Comparison of ENCODE assay signal across 1 cellular context in the genomic region with DNA sequence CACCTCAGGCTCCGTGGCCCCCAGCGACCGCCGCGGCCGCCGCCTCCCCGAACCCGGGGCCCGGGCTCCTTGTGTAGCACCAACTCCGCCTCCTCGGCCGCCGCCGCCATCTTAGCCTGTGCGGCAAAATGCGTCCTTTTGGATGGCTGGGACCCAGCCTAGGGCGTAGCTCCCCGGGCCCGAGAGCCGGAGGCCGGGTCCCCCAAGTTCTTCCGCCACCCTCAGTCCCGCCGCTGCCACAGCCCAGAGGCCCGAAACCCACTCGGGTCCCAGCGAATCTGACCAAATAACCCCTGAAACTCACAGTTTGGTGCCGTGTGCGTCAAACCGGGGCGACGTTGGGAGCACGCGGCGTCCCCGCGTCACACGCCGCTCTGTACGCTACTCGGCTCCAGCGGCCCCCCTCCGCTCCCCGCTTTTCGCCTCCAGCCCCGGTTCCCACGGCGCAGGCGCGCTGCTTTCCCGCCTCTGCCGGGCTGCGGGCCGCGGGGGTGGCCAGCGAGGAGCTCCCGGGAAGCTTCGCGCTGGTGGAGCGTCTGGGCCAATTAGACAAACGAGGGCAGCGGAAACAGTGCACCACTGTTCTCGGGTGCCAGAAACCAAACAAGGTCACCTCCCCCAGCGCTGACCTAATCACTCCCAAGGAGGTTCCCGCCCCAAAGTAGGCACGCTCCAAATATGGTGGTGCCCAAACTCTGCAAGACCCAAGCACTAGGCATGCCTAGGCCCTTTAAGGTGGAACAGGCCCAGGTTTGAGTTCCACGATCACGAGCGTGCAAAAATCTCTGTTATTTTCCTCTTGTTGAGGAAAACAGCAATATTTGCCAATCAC.
TF ChIP-seq lines count a peak whose summit lies in the region.

A gene (minus strand): TSS at position 350 of the 832 bp plus-strand sequence. CDS start 39,682 bp downstream, outside the sequence.

TF ChIP-seq in HepG2, 621 proteins besides CTCF, POLR2A, EP300 and RAD21 (continued from another document and continues in another):
- TF ChIP-seq, protein P1, sequence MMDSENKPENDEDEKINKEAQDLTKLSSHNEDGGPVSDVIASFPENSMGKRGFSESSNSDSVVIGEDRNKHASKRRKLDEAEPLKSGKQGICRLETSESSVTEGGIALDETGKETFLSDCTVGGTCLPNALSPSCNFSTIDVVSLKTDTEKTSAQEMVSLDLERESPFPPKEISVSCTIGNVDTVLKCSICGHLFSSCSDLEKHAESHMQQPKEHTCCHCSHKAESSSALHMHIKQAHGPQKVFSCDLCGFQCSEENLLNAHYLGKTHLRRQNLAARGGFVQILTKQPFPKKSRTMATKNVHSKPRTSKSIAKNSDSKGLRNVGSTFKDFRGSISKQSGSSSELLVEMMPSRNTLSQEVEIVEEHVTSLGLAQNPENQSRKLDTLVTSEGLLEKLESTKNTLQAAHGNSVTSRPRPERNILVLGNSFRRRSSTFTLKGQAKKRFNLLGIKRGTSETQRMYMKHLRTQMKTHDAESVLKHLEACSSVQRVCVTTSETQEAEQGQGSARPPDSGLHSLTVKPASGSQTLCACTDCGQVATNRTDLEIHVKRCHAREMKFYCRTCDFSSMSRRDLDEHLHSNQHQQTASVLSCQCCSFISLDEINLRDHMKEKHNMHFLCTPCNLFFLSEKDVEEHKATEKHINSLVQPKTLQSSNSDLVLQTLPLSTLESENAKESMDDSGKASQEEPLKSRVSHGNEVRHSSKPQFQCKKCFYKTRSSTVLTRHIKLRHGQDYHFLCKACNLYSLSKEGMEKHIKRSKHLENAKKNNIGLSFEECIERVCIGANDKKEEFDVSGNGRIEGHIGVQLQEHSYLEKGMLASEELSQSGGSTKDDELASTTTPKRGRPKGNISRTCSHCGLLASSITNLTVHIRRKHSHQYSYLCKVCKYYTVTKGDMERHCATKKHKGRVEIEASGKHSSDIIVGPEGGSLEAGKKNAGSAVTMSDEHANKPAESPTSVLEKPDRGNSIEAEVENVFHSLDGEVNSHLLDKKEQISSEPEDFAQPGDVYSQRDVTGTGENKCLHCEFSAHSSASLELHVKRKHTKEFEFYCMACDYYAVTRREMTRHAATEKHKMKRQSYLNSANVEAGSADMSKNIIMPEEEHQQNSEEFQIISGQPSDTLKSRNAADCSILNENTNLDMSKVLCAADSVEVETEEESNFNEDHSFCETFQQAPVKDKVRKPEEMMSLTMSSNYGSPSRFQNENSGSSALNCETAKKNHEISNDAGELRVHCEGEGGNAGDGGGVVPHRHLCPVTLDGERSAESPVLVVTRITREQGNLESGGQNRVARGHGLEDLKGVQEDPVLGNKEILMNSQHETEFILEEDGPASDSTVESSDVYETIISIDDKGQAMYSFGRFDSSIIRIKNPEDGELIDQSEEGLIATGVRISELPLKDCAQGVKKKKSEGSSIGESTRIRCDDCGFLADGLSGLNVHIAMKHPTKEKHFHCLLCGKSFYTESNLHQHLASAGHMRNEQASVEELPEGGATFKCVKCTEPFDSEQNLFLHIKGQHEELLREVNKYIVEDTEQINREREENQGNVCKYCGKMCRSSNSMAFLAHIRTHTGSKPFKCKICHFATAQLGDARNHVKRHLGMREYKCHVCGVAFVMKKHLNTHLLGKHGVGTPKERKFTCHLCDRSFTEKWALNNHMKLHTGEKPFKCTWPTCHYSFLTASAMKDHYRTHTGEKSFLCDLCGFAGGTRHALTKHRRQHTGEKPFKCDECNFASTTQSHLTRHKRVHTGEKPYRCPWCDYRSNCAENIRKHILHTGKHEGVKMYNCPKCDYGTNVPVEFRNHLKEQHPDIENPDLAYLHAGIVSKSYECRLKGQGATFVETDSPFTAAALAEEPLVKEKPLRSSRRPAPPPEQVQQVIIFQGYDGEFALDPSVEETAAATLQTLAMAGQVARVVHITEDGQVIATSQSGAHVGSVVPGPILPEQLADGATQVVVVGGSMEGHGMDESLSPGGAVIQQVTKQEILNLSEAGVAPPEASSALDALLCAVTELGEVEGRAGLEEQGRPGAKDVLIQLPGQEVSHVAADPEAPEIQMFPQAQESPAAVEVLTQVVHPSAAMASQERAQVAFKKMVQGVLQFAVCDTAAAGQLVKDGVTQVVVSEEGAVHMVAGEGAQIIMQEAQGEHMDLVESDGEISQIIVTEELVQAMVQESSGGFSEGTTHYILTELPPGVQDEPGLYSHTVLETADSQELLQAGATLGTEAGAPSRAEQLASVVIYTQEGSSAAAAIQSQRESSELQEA (CRISPR knock-in tag; IDR thresholded peaks at IDR 0.05; ENCODE audit: not compliant biosample characterization), result peak; percentile 90
- TF ChIP-seq, protein P2, sequence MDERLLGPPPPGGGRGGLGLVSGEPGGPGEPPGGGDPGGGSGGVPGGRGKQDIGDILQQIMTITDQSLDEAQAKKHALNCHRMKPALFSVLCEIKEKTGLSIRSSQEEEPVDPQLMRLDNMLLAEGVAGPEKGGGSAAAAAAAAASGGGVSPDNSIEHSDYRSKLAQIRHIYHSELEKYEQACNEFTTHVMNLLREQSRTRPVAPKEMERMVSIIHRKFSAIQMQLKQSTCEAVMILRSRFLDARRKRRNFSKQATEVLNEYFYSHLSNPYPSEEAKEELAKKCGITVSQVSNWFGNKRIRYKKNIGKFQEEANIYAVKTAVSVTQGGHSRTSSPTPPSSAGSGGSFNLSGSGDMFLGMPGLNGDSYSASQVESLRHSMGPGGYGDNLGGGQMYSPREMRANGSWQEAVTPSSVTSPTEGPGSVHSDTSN (CRISPR knock-in tag; IDR thresholded peaks at IDR 0.05), result no peak
- TF ChIP-seq, protein P3, sequence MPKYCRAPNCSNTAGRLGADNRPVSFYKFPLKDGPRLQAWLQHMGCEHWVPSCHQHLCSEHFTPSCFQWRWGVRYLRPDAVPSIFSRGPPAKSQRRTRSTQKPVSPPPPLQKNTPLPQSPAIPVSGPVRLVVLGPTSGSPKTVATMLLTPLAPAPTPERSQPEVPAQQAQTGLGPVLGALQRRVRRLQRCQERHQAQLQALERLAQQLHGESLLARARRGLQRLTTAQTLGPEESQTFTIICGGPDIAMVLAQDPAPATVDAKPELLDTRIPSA (CRISPR knock-in tag; IDR thresholded peaks at IDR 0.05; ENCODE audit: borderline replicate concordance), result peak; percentile 95; the same call in 1 of the 2 replicates
- TF ChIP-seq RBM22 (optimal IDR thresholded peaks at IDR 0.05; ENCODE audit: low read length), result no peak
- TF ChIP-seq, protein P4, sequence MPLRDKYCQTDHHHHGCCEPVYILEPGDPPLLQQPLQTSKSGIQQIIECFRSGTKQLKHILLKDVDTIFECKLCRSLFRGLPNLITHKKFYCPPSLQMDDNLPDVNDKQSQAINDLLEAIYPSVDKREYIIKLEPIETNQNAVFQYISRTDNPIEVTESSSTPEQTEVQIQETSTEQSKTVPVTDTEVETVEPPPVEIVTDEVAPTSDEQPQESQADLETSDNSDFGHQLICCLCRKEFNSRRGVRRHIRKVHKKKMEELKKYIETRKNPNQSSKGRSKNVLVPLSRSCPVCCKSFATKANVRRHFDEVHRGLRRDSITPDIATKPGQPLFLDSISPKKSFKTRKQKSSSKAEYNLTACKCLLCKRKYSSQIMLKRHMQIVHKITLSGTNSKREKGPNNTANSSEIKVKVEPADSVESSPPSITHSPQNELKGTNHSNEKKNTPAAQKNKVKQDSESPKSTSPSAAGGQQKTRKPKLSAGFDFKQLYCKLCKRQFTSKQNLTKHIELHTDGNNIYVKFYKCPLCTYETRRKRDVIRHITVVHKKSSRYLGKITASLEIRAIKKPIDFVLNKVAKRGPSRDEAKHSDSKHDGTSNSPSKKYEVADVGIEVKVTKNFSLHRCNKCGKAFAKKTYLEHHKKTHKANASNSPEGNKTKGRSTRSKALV (CRISPR knock-in tag; IDR thresholded peaks at IDR 0.05), result peak; percentile 84; the same call in 1 of the 2 replicates
- TF ChIP-seq AHR (CRISPR knock-in tag; IDR thresholded peaks at IDR 0.05), result peak; percentile 75
- no peak; the same call in none of the 2 replicates for TF ChIP-seq ZNF75D (CRISPR knock-in tag; IDR thresholded peaks at IDR 0.05; ENCODE audit: borderline replicate concordance)
- peak; percentile 97 for TF ChIP-seq ZNF563 (CRISPR knock-in tag; IDR thresholded peaks at IDR 0.05)
- TF ChIP-seq, protein P5, sequence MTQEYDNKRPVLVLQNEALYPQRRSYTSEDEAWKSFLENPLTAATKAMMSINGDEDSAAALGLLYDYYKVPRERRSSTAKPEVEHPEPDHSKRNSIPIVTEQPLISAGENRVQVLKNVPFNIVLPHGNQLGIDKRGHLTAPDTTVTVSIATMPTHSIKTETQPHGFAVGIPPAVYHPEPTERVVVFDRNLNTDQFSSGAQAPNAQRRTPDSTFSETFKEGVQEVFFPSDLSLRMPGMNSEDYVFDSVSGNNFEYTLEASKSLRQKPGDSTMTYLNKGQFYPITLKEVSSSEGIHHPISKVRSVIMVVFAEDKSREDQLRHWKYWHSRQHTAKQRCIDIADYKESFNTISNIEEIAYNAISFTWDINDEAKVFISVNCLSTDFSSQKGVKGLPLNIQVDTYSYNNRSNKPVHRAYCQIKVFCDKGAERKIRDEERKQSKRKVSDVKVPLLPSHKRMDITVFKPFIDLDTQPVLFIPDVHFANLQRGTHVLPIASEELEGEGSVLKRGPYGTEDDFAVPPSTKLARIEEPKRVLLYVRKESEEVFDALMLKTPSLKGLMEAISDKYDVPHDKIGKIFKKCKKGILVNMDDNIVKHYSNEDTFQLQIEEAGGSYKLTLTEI (CRISPR knock-in tag; conservative IDR thresholded peaks at IDR 0.05), result no peak
- no peak for TF ChIP-seq CEBPB (IDR thresholded peaks at IDR 0.05; ENCODE audit: borderline replicate concordance, low read depth, low read length)
- peak; percentile 87 for TF ChIP-seq GABPB1 (CRISPR knock-in tag; IDR thresholded peaks at IDR 0.05)
- TF ChIP-seq NBN (conservative IDR thresholded peaks at IDR 0.05), result no peak
- TF ChIP-seq, protein P6, sequence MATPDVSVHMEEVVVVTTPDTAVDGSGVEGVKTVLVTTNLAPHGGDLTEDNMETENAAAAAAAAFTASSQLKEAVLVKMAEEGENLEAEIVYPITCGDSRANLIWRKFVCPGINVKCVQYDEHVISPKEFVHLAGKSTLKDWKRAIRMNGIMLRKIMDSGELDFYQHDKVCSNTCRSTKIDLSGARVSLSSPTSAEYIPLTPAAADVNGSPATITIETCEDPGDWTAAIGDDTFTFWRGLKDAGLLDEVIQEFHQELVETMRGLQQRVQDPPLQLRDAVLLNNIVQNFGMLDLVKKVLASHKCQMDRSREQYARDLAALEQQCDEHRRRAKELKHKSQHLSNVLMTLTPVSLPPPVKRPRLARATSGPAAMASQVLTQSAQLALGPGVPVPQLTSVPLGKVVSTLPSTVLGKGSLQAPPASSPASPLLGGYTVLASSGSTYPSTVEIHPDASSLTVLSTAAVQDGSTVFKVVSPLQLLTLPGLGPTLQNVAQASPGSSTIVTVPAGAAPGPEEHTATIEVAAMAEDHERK (CRISPR knock-in tag; IDR thresholded peaks at IDR 0.05; ENCODE audit: low read depth), result peak; percentile 84
- TF ChIP-seq, protein P7, sequence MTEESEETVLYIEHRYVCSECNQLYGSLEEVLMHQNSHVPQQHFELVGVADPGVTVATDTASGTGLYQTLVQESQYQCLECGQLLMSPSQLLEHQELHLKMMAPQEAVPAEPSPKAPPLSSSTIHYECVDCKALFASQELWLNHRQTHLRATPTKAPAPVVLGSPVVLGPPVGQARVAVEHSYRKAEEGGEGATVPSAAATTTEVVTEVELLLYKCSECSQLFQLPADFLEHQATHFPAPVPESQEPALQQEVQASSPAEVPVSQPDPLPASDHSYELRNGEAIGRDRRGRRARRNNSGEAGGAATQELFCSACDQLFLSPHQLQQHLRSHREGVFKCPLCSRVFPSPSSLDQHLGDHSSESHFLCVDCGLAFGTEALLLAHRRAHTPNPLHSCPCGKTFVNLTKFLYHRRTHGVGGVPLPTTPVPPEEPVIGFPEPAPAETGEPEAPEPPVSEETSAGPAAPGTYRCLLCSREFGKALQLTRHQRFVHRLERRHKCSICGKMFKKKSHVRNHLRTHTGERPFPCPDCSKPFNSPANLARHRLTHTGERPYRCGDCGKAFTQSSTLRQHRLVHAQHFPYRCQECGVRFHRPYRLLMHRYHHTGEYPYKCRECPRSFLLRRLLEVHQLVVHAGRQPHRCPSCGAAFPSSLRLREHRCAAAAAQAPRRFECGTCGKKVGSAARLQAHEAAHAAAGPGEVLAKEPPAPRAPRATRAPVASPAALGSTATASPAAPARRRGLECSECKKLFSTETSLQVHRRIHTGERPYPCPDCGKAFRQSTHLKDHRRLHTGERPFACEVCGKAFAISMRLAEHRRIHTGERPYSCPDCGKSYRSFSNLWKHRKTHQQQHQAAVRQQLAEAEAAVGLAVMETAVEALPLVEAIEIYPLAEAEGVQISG (CRISPR knock-in tag; IDR thresholded peaks at IDR 0.05), result peak; percentile 76
- TF ChIP-seq NR2C2 (CRISPR knock-in tag; IDR thresholded peaks at IDR 0.05; ENCODE audit: borderline replicate concordance), result peak; percentile 67
- TF ChIP-seq, protein P8, sequence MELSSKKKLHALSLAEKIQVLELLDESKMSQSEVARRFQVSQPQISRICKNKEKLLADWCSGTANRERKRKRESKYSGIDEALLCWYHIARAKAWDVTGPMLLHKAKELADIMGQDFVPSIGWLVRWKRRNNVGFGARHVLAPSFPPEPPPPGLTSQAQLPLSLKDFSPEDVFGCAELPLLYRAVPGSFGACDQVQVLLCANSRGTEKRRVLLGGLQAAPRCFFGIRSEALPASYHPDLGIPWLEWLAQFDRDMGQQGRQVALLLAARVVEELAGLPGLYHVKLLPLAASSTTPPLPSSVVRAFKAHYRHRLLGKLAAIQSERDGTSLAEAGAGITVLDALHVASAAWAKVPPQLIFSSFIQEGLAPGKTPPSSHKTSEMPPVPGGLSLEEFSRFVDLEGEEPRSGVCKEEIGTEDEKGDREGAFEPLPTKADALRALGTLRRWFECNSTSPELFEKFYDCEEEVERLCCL (CRISPR knock-in tag; IDR thresholded peaks at IDR 0.05; ENCODE audit: borderline replicate concordance), result peak; percentile 93; the same call in 1 of the 2 replicates
- peak; percentile 81 for TF ChIP-seq YEATS4 (CRISPR knock-in tag; IDR thresholded peaks at IDR 0.05; ENCODE audit: borderline replicate concordance)
- TF ChIP-seq ZSCAN30 (CRISPR knock-in tag; IDR thresholded peaks at IDR 0.05), result no peak
- TF ChIP-seq, protein P9, sequence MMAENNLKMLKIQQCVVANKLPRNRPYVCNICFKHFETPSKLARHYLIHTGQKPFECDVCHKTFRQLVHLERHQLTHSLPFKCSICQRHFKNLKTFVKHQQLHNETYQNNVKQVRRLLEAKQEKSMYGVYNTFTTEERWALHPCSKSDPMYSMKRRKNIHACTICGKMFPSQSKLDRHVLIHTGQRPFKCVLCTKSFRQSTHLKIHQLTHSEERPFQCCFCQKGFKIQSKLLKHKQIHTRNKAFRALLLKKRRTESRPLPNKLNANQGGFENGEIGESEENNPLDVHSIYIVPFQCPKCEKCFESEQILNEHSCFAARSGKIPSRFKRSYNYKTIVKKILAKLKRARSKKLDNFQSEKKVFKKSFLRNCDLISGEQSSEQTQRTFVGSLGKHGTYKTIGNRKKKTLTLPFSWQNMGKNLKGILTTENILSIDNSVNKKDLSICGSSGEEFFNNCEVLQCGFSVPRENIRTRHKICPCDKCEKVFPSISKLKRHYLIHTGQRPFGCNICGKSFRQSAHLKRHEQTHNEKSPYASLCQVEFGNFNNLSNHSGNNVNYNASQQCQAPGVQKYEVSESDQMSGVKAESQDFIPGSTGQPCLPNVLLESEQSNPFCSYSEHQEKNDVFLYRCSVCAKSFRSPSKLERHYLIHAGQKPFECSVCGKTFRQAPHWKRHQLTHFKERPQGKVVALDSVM (CRISPR knock-in tag; IDR thresholded peaks at IDR 0.05), result peak; percentile 47; the same call in 1 of the 2 replicates
- no peak for TF ChIP-seq ZNF282 (IDR thresholded peaks at IDR 0.05; ENCODE audit: partially characterized antibody)
- no peak for TF ChIP-seq NFIB (CRISPR knock-in tag; IDR thresholded peaks at IDR 0.05; ENCODE audit: borderline replicate concordance)
- peak; percentile 97 for TF ChIP-seq ZNF878 (CRISPR knock-in tag; IDR thresholded peaks at IDR 0.05)
- TF ChIP-seq ARNT2 (CRISPR knock-in tag; IDR thresholded peaks at IDR 0.05; ENCODE audit: low read depth), result peak; percentile 92
- TF ChIP-seq PHF20 (CRISPR knock-in tag; IDR thresholded peaks at IDR 0.05), result peak; percentile 39
- TF ChIP-seq PITX1 (CRISPR knock-in tag; IDR thresholded peaks at IDR 0.05), result peak; percentile 79; the same call in 1 of the 2 replicates
- no peak for TF ChIP-seq SRSF4 (IDR thresholded peaks at IDR 0.05; ENCODE audit: low read depth, low read length, poor library complexity, severe bottlenecking)
